ENCODE assay signal across 18 cellular contexts in genomic region chr7:27900006-27900405, GRCh38.
A peak's percentile ranks its signal among the peaks of the same experiment; 100 is the strongest.
DNase-seq lines count a peak whose midpoint lies in the region; ATAC-seq, FAIRE-seq and TF ChIP-seq lines count a peak whose summit lies in the region.
"Had no signal": no experiment of that assay in that cellular context is flagged by ENCODE, and none has a peak within 500 bp of the region (broad histone marks: within the 10 kb centered on the region; RNA-seq: fewer than 3 reads in every experiment).

No MANE protein-coding gene starts in this region.

- no peak overlapping the region for H2BK15ac ChIP-seq in H1 (ENCODE audit: low read length)

- no peak for DNase-seq in activated T-cell treated with anti-CD3 and anti-CD28 coated beads, Interleukin-2, amount 50 U/mL, for 24 hours
- no peak for DNase-seq in activated T-cell treated with anti-CD3 and anti-CD28 coated beads, Interleukin-2, amount 50 U/mL, for 1 hour
- DNase-seq in MG63 (peak; percentile 11), H1 (ENCODE audit: low read depth in 1 of 2, low spot score in 2 of 2) (no peak), WERI-Rb-1 (no peak), ecto neural progenitor cell (ENCODE audit: low spot score) (no peak), smooth muscle cell (lab: John Stamatoyannopoulos, UW; ENCODE audit: unreplicated experiment) (no peak)
- DNase-seq in stimulated activated effector memory CD8-positive, alpha-beta T cell treated with anti-CD3 and anti-CD28 coated beads, Interleukin-12 subunit alpha, Interleukin-12 subunit beta, amount 100 ng/mL, for 72 hours (ENCODE audit: low spot score in 2 of 2), result no peak
- DNase-seq: C1 segment of cervical spinal cord; H9; NCI-H1436 treated with DMSO at 0.1 percent for 48 hours; NCI-H524; SK-N-SH; stimulated activated naive CD4-positive, alpha-beta T cell treated with Interleukin-2 at 50 U/mL for 16 hours had no signal

- H4K20me1 ChIP-seq in H1 (replicated peaks in 1 of 2; ENCODE audit: control insufficient read depth in 1 of 2, insufficient read depth in 2 of 2, low read length in 2 of 2) (no peaks in the 10 kb centered on the region), smooth muscle cell (ENCODE audit: low read depth) (peaks cover 10% of the 10 kb centered on the region)

- H3K79me2 ChIP-seq in H1 (ENCODE audit: control insufficient read depth in 1 of 2, insufficient read depth in 2 of 2, low read length in 2 of 2), result no peaks in the 10 kb centered on the region
- no peaks in the 10 kb centered on the region for H3K79me2 ChIP-seq in smooth muscle cell (ENCODE audit: low read depth)

- TF ChIP-seq EP300 in H1 (IDR thresholded peaks at IDR 0.05; ENCODE audit: borderline replicate concordance in 1 of 2, low read depth in 2 of 2, low read length in 2 of 2), result no peak

- no peak for ATAC-seq in stimulated activated effector memory CD8-positive, alpha-beta T cell treated with anti-CD3 and anti-CD28 coated beads, Interleukin-12 subunit alpha, Interleukin-12 subunit beta, amount 100 ng/mL, for 72 hours
- ATAC-seq: WTC11 had no signal

- CTCF ChIA-PET in H1 (lab: Charles Lee; ENCODE audit: partially characterized antibody), result interaction anchor here (1.2 kb wide), 1 partner anchor 98 kb away, joined by 4 read pairs; no protein-coding TSS in a partner anchor

- H3K27me3 Mint-ChIP-seq in activated T-cell treated with anti-CD3 and anti-CD28 coated beads, Interleukin-2, amount 50 U/mL, for 24 hours, result no peaks in the 10 kb centered on the region
- H3K27me3 Mint-ChIP-seq: IgD-negative memory B cell had no signal

- H3K4me1 Mint-ChIP-seq in activated T-cell treated with anti-CD3 and anti-CD28 coated beads, Interleukin-2, amount 50 U/mL, for 24 hours (ENCODE audit: low read depth), result peaks cover 40% of the 10 kb centered on the region
- H3K4me1 Mint-ChIP-seq in stimulated activated effector memory CD8-positive, alpha-beta T cell treated with anti-CD3 and anti-CD28 coated beads, Interleukin-12 subunit alpha, Interleukin-12 subunit beta, amount 100 ng/mL, for 72 hours, result peaks cover 25% of the 10 kb centered on the region

- peak overlapping the region; percentile 28; the same call in 1 of the 2 replicates for H2BK5ac ChIP-seq in H1 (ENCODE audit: low read depth, low read length)

- H4K91ac ChIP-seq in H1 (replicated peaks; ENCODE audit: insufficient read length, low read length), result no peak overlapping the region

- H2AFZ ChIP-seq in H1 (ENCODE audit: low read length) (no peak overlapping the region), smooth muscle cell (ENCODE audit: low read depth) (no peak overlapping the region)

- no peaks in the 10 kb centered on the region for H3F3A ChIP-seq in smooth muscle cell (ENCODE audit: low read depth)

- H4K8ac ChIP-seq in H1 (ENCODE audit: extremely low read depth, insufficient read depth, low read length), result no peak overlapping the region; the same call in 1 of the 2 replicates

- no peak for TF ChIP-seq POLR2A in H1 (IDR thresholded peaks at IDR 0.05; ENCODE audit: control extremely low read depth in 1 of 2, low read depth in 2 of 2, low read length in 2 of 2)

- 90% methylated on average over 6 of the region's 6 CpGs; no CpG with 5 or more reads in 1 of the 2 experiments for WGBS in H1 (ENCODE audit: extremely low coverage in 1 of 2, insufficient coverage in 1 of 2, insufficient read length in 1 of 2, insufficient replicate concordance in 2 of 2, low coverage in 1 of 2, low lambda C conversion rate in 2 of 2, missing lambda C conversion rate in 1 of 2), 2 experiments
- WGBS in smooth muscle cell (ENCODE audit: low lambda C conversion rate), result 91% methylated on average over 6 of the region's 6 CpGs

- TF ChIP-seq CTCF in H1 (IDR thresholded peaks at IDR 0.05; ENCODE audit: control extremely low read depth in 1 of 3, insufficient read depth in 1 of 3, low read depth in 1 of 3, low read length in 3 of 3) (no peak), WERI-Rb-1 (IDR thresholded peaks at IDR 0.05; ENCODE audit: low read depth, low read length) (no peak), smooth muscle cell (IDR thresholded peaks at IDR 0.05; ENCODE audit: borderline replicate concordance, insufficient read depth, poor library complexity, severe bottlenecking) (no peak)

- H3K23me2 ChIP-seq in H1 (ENCODE audit: low read depth, low read length), result no peaks in the 10 kb centered on the region

- H3K4me1 ChIP-seq in H1 (replicated peaks in 1 of 4; ENCODE audit: control insufficient read depth in 3 of 4, insufficient read depth in 4 of 4, low read length in 3 of 4) (peaks cover 3 to 13% (median 8%) of the 10 kb centered on the region in 4 experiments), smooth muscle cell (ENCODE audit: low read depth) (no peaks in the 10 kb centered on the region)

- no peaks in the 10 kb centered on the region for H3K27me3 ChIP-seq in MG63
- no peaks in the 10 kb centered on the region for H3K27me3 ChIP-seq in H1 (replicated peaks in 1 of 4; ENCODE audit: control insufficient read depth in 3 of 4, extremely low read depth in 1 of 4, insufficient read depth in 3 of 4, low read length in 3 of 4)
- H3K27me3 ChIP-seq in WERI-Rb-1 (ENCODE audit: insufficient read depth, low read depth, severe bottlenecking), result no peaks in the 10 kb centered on the region
- no peaks in the 10 kb centered on the region for H3K27me3 ChIP-seq in smooth muscle cell (ENCODE audit: low read depth)
- H3K27me3 ChIP-seq: tibial nerve had no signal

- FAIRE-seq in H1 (lab: Jason Lieb, UNC), result no peak

- H3K27ac Mint-ChIP-seq in activated T-cell treated with anti-CD3 and anti-CD28 coated beads, Interleukin-2, amount 50 U/mL, for 24 hours, result peak overlapping the region; percentile 60
- H3K27ac Mint-ChIP-seq in stimulated activated effector memory CD8-positive, alpha-beta T cell treated with anti-CD3 and anti-CD28 coated beads, Interleukin-12 subunit alpha, Interleukin-12 subunit beta, amount 100 ng/mL, for 72 hours, result no peak overlapping the region
- H3K27ac Mint-ChIP-seq: H9 had no signal

- POLR2A ChIA-PET in H1 (lab: Charles Lee; ENCODE audit: partially characterized antibody), result no interaction called here

- H3K23ac ChIP-seq in H1 (ENCODE audit: insufficient read length), result no peak overlapping the region

- H3K14ac ChIP-seq in H1 (ENCODE audit: insufficient read length), result no peak overlapping the region

- no peak overlapping the region for H2AK5ac ChIP-seq in H1 (ENCODE audit: low read depth, low read length)

- H2BK12ac ChIP-seq in H1 (ENCODE audit: low read depth, low read length), result no peak overlapping the region

- no peak overlapping the region for H3K4me3 Mint-ChIP-seq in activated T-cell treated with anti-CD3 and anti-CD28 coated beads, Interleukin-2, amount 50 U/mL, for 24 hours
- peak overlapping the region; percentile 39 for H3K4me3 Mint-ChIP-seq in stimulated activated effector memory CD8-positive, alpha-beta T cell treated with anti-CD3 and anti-CD28 coated beads, Interleukin-12 subunit alpha, Interleukin-12 subunit beta, amount 100 ng/mL, for 72 hours
- H3K4me3 Mint-ChIP-seq: H9, WTC11 had no signal

- H4K5ac ChIP-seq in H1 (ENCODE audit: insufficient read length, low read depth, low read length), result no peak overlapping the region

- H3K27ac ChIP-seq in H1 (ENCODE audit: low read depth, low read length), result no peak overlapping the region
- no peak overlapping the region for H3K27ac ChIP-seq in WERI-Rb-1
- H3K27ac ChIP-seq in smooth muscle cell (ENCODE audit: low read depth), result no peak overlapping the region
- H3K27ac ChIP-seq: RWPE1 had no signal

- H3K79me1 ChIP-seq in H1 (ENCODE audit: low read depth, low read length), result no peaks in the 10 kb centered on the region

- no peak overlapping the region for H3K9ac ChIP-seq in H1 (replicated peaks in 1 of 4; ENCODE audit: extremely low read depth in 1 of 4, low read depth in 3 of 4, low read length in 3 of 4)
- no peak overlapping the region for H3K9ac ChIP-seq in smooth muscle cell (ENCODE audit: low read depth)
- H3K9ac ChIP-seq: SK-N-SH had no signal

- no peak overlapping the region for H3K56ac ChIP-seq in H1 (replicated peaks; ENCODE audit: insufficient read length, low read depth, low read length)

- H3K36me3 ChIP-seq in MG63, result no peaks in the 10 kb centered on the region
- H3K36me3 ChIP-seq in H1 (ENCODE audit: control insufficient read depth in 2 of 4, insufficient read depth in 4 of 4, low read length in 3 of 4), result no peaks in the 10 kb centered on the region
- H3K36me3 ChIP-seq in WERI-Rb-1, result no peaks in the 10 kb centered on the region
- no peaks in the 10 kb centered on the region for H3K36me3 ChIP-seq in smooth muscle cell (ENCODE audit: low read depth)
- H3K36me3 ChIP-seq: tibial nerve had no signal

- no peaks in the 10 kb centered on the region for H3K9me3 Mint-ChIP-seq in activated T-cell treated with anti-CD3 and anti-CD28 coated beads, Interleukin-2, amount 50 U/mL, for 24 hours
- H3K9me3 Mint-ChIP-seq in stimulated activated effector memory CD8-positive, alpha-beta T cell treated with anti-CD3 and anti-CD28 coated beads, Interleukin-12 subunit alpha, Interleukin-12 subunit beta, amount 100 ng/mL, for 72 hours, result no peaks in the 10 kb centered on the region
- H3K9me3 Mint-ChIP-seq: H9, IgD-negative memory B cell, WTC11 had no signal

- H2BK120ac ChIP-seq in H1 (replicated peaks; ENCODE audit: low read depth, low read length), result no peak overlapping the region

- TF ChIP-seq RAD21 in H1 (IDR thresholded peaks at IDR 0.05 in 1 of 2, conservative IDR thresholded peaks at IDR 0.05 in 1 of 2; ENCODE audit: low read depth in 2 of 2, low read length in 2 of 2), result no peak

- H3K4me3 ChIP-seq in MG63 (no peak overlapping the region), H1 (ENCODE audit: extremely low read depth in 1 of 4, insufficient read depth in 2 of 4, low read depth in 3 of 4, low read length in 4 of 4) (no peak overlapping the region), WERI-Rb-1 (ENCODE audit: low read depth, low read length) (no peak overlapping the region), smooth muscle cell (no peak overlapping the region)
- H3K4me3 ChIP-seq: tibial nerve had no signal

- H3K9me3 ChIP-seq in MG63, result no peaks in the 10 kb centered on the region
- H3K9me3 ChIP-seq in H1 (ENCODE audit: insufficient read depth in 2 of 2, low read depth in 1 of 2, low read length in 1 of 2), result no peaks in the 10 kb centered on the region
- H3K9me3 ChIP-seq in WERI-Rb-1 (ENCODE audit: severe bottlenecking), result no peaks in the 10 kb centered on the region
- H3K9me3 ChIP-seq in smooth muscle cell (replicated peaks; ENCODE audit: low read depth), result no peaks in the 10 kb centered on the region
- H3K9me3 ChIP-seq: SK-N-SH, tibial nerve had no signal

- H3K4me2 ChIP-seq in H1 (ENCODE audit: insufficient read depth in 1 of 2, low read depth in 2 of 2, low read length in 2 of 2) (no peak overlapping the region), smooth muscle cell (no peak overlapping the region)
- H3K4me2 ChIP-seq: SK-N-SH had no signal

- no peak overlapping the region for H3K4ac ChIP-seq in H1 (replicated peaks; ENCODE audit: insufficient read length, low read depth, low read length)

- H3K18ac ChIP-seq in H1 (ENCODE audit: extremely low read depth, low read length), result no peak overlapping the region

- H2BK20ac ChIP-seq in H1 (ENCODE audit: low read length), result no peak overlapping the region

- no peaks in the 10 kb centered on the region for H3K36me3 Mint-ChIP-seq in activated T-cell treated with anti-CD3 and anti-CD28 coated beads, Interleukin-2, amount 50 U/mL, for 24 hours (ENCODE audit: low read depth)
- H3K36me3 Mint-ChIP-seq in stimulated activated effector memory CD8-positive, alpha-beta T cell treated with anti-CD3 and anti-CD28 coated beads, Interleukin-12 subunit alpha, Interleukin-12 subunit beta, amount 100 ng/mL, for 72 hours, result no peaks in the 10 kb centered on the region
- H3K36me3 Mint-ChIP-seq: WTC11 had no signal
